In the genomic region with DNA sequence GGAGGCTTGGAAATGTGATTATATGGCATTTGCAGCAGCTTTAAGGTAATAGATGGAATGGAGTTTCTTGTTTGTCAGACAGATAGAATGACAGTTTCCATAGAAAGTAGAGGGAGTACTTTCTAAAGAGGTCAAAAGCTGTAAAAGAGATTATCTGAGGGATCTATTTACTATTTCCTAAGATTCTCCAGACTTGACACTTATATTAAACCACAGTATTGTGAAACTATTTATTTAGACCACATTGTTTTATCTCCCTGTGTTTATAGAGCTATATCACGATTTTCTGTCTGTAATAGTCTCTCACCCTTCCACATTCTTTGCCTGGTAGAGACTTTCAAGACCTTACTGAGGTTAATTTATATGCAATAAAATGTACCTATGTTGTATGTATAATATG, we compare ENCODE assay signal across 19 cellular contexts.
DNase-seq lines count a peak whose midpoint lies in the region; ATAC-seq and TF ChIP-seq lines count a peak whose summit lies in the region.
"Had no signal": no experiment of that assay in that cellular context is flagged by ENCODE, and none has a peak within 500 bp of the region (broad histone marks: within the 10 kb centered on the region; RNA-seq: fewer than 3 reads in every experiment).

No MANE protein-coding gene starts in this region.

- H3K9me3 Mint-ChIP-seq in progenitor cell of endocrine pancreas (ENCODE audit: low read depth), result no peaks in the 10 kb centered on the region
- H3K9me3 Mint-ChIP-seq: CD4-positive, CD25-positive, alpha-beta regulatory T cell; CD8-positive, alpha-beta memory T cell had no signal

- no peaks in the 10 kb centered on the region for H3K36me3 Mint-ChIP-seq in progenitor cell of endocrine pancreas (ENCODE audit: insufficient read depth)

- H3K36me3 ChIP-seq in HEK293 (ENCODE audit: control insufficient read depth in 2 of 2, insufficient read depth in 1 of 2, low read length in 2 of 2), result no peaks in the 10 kb centered on the region
- H3K36me3 ChIP-seq in RWPE2 (ENCODE audit: low read depth), result no peaks in the 10 kb centered on the region
- H3K36me3 ChIP-seq: BE2C, HAP-1 had no signal

- intact Hi-C loops in posterior vena cava (cut with DNase I), result no loop called here

- H3K4me1 Mint-ChIP-seq in progenitor cell of endocrine pancreas (ENCODE audit: low read depth), result peaks cover 8% of the 10 kb centered on the region

- CTCF ChIA-PET in HEK293 (lab: Yijun Ruan, JAX), result no interaction called here

- no peak overlapping the region for H3K27ac ChIP-seq in HEK293 (ENCODE audit: extremely low read depth, low read depth, low read length)
- H3K27ac ChIP-seq in RWPE2 (ENCODE audit: poor library complexity, severe bottlenecking), result no peak overlapping the region
- H3K27ac ChIP-seq: GM23248, HL-60 had no signal

- ATAC-seq in RWPE2 (ENCODE audit: low read depth), result peak; percentile 25; the same call in 1 of the 3 replicates
- ATAC-seq in GM21528 (IDR thresholded peaks at IDR 0.05; ENCODE audit: low FRiP score, unreplicated experiment), result no peak
- ATAC-seq: GM12878 had no signal

- POLR2A ChIA-PET in HEK293 (lab: Yijun Ruan, JAX), result no interaction called here

- H3K4me3 Mint-ChIP-seq in progenitor cell of endocrine pancreas (ENCODE audit: low read depth), result no peak overlapping the region
- H3K4me3 Mint-ChIP-seq: CD4-positive, CD25-positive, alpha-beta regulatory T cell; CD8-positive, alpha-beta memory T cell had no signal

- TF ChIP-seq CTCF in HEK293 (tag by site-specific recombination; IDR thresholded peaks at IDR 0.05), result no peak
- no peak for TF ChIP-seq CTCF in RWPE2 (IDR thresholded peaks at IDR 0.05; ENCODE audit: poor library complexity, severe bottlenecking)
- no peak for TF ChIP-seq CTCF in progenitor cell of endocrine pancreas (IDR thresholded peaks at IDR 0.05; ENCODE audit: unreplicated experiment)

- no peaks in the 10 kb centered on the region for H3K4me1 ChIP-seq in HEK293 (ENCODE audit: control insufficient read depth, insufficient read depth, low read length)
- H3K4me1 ChIP-seq in RWPE2 (ENCODE audit: insufficient read depth, poor library complexity, severe bottlenecking), result no peaks in the 10 kb centered on the region
- H3K4me1 ChIP-seq: BE2C, HAP-1 had no signal

- no peaks in the 10 kb centered on the region for H3K27me3 ChIP-seq in RWPE2 (ENCODE audit: insufficient read depth, poor library complexity, severe bottlenecking)
- H3K27me3 ChIP-seq: BE2C had no signal

- no peaks in the 10 kb centered on the region for H3K27me3 Mint-ChIP-seq in progenitor cell of endocrine pancreas
- H3K27me3 Mint-ChIP-seq: CD4-positive, CD25-positive, alpha-beta regulatory T cell; CD8-positive, alpha-beta memory T cell had no signal

- H3K4me3 ChIP-seq in HEK293 (ENCODE audit: low read depth, low read length) (no peak overlapping the region), RWPE2 (ENCODE audit: severe bottlenecking) (no peak overlapping the region)
- H3K4me3 ChIP-seq: GM12878, GM23248, HAP-1 had no signal

- H3K9me3 ChIP-seq in HEK293 (ENCODE audit: control insufficient read depth, insufficient read depth, low read depth, low read length), result no peaks in the 10 kb centered on the region
- no peaks in the 10 kb centered on the region for H3K9me3 ChIP-seq in RWPE2 (ENCODE audit: severe bottlenecking)
- H3K9me3 ChIP-seq: BE2C, Caco-2, HAP-1 had no signal

- H3K27ac Mint-ChIP-seq in progenitor cell of endocrine pancreas, result peak overlapping the region; percentile 25

- DNase-seq in RWPE2 (ENCODE audit: low spot score) (no peak), left kidney (ENCODE audit: low read depth, low spot score) (peak; percentile 1), progenitor cell of endocrine pancreas (ENCODE audit: low spot score, unreplicated experiment) (no peak), posterior vena cava (ENCODE audit: low spot score) (no peak), hypothalamus (lab: John Stamatoyannopoulos, UW) (no peak)
- DNase-seq: ACHN; BE2C; C1 segment of cervical spinal cord; Caco-2; CD4-positive, CD25-positive, alpha-beta regulatory T cell; CD8-positive, alpha-beta memory T cell; DMS79 treated with DMSO at 0.1 percent for 48 hours; EL; GM23248 had no signal

TF ChIP-seq in HEK293, 187 proteins besides CTCF, POLR2A, EP300 and RAD21:
- TF ChIP-seq, protein P1, sequence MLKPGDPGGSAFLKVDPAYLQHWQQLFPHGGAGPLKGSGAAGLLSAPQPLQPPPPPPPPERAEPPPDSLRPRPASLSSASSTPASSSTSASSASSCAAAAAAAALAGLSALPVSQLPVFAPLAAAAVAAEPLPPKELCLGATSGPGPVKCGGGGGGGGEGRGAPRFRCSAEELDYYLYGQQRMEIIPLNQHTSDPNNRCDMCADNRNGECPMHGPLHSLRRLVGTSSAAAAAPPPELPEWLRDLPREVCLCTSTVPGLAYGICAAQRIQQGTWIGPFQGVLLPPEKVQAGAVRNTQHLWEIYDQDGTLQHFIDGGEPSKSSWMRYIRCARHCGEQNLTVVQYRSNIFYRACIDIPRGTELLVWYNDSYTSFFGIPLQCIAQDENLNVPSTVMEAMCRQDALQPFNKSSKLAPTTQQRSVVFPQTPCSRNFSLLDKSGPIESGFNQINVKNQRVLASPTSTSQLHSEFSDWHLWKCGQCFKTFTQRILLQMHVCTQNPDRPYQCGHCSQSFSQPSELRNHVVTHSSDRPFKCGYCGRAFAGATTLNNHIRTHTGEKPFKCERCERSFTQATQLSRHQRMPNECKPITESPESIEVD (tag by site-specific recombination; IDR thresholded peaks at IDR 0.05), result 0 out of 2 replicates have a peak, but pooled peaks have one; percentile 31
- TF ChIP-seq ZNF600 (tag by site-specific recombination; IDR thresholded peaks at IDR 0.05) (no peak), EGR2 (tag by site-specific recombination; IDR thresholded peaks at IDR 0.05; ENCODE audit: low read depth) (no peak), KLF10 (tag by site-specific recombination; IDR thresholded peaks at IDR 0.05) (no peak), ZNF837 (tag by site-specific recombination; IDR thresholded peaks at IDR 0.05) (no peak)
- TF ChIP-seq, protein P2, sequence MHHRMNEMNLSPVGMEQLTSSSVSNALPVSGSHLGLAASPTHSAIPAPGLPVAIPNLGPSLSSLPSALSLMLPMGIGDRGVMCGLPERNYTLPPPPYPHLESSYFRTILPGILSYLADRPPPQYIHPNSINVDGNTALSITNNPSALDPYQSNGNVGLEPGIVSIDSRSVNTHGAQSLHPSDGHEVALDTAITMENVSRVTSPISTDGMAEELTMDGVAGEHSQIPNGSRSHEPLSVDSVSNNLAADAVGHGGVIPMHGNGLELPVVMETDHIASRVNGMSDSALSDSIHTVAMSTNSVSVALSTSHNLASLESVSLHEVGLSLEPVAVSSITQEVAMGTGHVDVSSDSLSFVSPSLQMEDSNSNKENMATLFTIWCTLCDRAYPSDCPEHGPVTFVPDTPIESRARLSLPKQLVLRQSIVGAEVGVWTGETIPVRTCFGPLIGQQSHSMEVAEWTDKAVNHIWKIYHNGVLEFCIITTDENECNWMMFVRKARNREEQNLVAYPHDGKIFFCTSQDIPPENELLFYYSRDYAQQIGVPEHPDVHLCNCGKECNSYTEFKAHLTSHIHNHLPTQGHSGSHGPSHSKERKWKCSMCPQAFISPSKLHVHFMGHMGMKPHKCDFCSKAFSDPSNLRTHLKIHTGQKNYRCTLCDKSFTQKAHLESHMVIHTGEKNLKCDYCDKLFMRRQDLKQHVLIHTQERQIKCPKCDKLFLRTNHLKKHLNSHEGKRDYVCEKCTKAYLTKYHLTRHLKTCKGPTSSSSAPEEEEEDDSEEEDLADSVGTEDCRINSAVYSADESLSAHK (tag by site-specific recombination; IDR thresholded peaks at IDR 0.05), result peak; percentile 66; the same call in 1 of the 2 replicates
TF ChIP-seq in HEK293: peak in this region for 2.
